In the genomic region with DNA sequence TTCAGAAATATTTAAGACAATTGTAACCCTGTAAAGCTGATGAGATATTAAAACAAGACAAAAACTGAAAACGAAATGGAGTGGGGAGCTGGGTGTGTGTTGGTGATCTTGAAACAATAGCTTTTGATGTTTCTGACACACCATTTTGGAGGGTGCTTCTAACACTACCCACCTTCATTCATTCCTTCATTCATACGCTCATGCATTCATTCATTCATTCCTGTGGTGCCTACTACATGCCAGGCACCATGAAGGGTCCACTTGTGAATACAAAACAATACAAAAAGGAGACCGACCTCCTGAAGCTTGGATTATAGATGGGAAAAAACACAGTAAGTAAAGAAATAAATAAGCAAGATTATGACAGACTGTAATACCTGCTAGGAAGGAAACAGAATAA, we compare ENCODE assay signal across 22 cellular contexts.
DNase-seq lines count a peak whose midpoint lies in the region; ATAC-seq and TF ChIP-seq lines count a peak whose summit lies in the region.
"Had no signal": no experiment of that assay in that cellular context is flagged by ENCODE, and none has a peak within 500 bp of the region (broad histone marks: within the 10 kb centered on the region; RNA-seq: fewer than 3 reads in every experiment).

No MANE protein-coding gene starts in this region.

- H3K27me3 Mint-ChIP-seq in activated CD4-positive, alpha-beta T cell treated with anti-CD3 and anti-CD28 coated beads, Interleukin-2, amount 10 ng/mL, durations not matched to agents 7 days and 5 days, result no peaks in the 10 kb centered on the region
- no peaks in the 10 kb centered on the region for H3K27me3 Mint-ChIP-seq in CD4-positive, alpha-beta memory T cell
- no peaks in the 10 kb centered on the region for H3K27me3 Mint-ChIP-seq in activated T-helper 1 cell treated with anti-CD3 and anti-CD28 coated beads, Interleukin-12 subunit alpha, Interleukin-12 subunit beta, Interleukin-2, Interleukin-4 antibody, amounts not matched to agents 30 ng/mL and 10 ng/mL and 1 ng/mL, durations not matched to agents 14 hours and 24 hours and 36 hours (ENCODE audit: insufficient read depth)
- no peaks in the 10 kb centered on the region for H3K27me3 Mint-ChIP-seq in naive thymus-derived CD8-positive, alpha-beta T cell
- H3K27me3 Mint-ChIP-seq: T-cell had no signal

- H3K4me1 Mint-ChIP-seq in activated CD4-positive, alpha-beta T cell treated with anti-CD3 and anti-CD28 coated beads, Interleukin-2, amount 10 ng/mL, durations not matched to agents 7 days and 5 days, result peaks cover 29% of the 10 kb centered on the region
- peaks cover 34 to 61% (median 46%) of the 10 kb centered on the region in 4 donors for H3K4me1 Mint-ChIP-seq in CD4-positive, alpha-beta memory T cell
- peaks cover 37% of the 10 kb centered on the region for H3K4me1 Mint-ChIP-seq in activated T-helper 1 cell treated with anti-CD3 and anti-CD28 coated beads, Interleukin-12 subunit alpha, Interleukin-12 subunit beta, Interleukin-2, Interleukin-4 antibody, amounts not matched to agents 30 ng/mL and 10 ng/mL and 1 ng/mL, durations not matched to agents 14 hours and 24 hours and 36 hours (ENCODE audit: low read depth)
- peaks cover 23 to 69% (median 65%) of the 10 kb centered on the region in 4 donors for H3K4me1 Mint-ChIP-seq in naive thymus-derived CD8-positive, alpha-beta T cell

- no peak for ATAC-seq in naive thymus-derived CD8-positive, alpha-beta T cell
- no peak for ATAC-seq in HG03520 (IDR thresholded peaks at IDR 0.05; ENCODE audit: unreplicated experiment)
- ATAC-seq: gastrocnemius medialis, left cardiac atrium, T-cell had no signal

- no peaks in the 10 kb centered on the region for H3K9me3 Mint-ChIP-seq in activated CD4-positive, alpha-beta T cell treated with anti-CD3 and anti-CD28 coated beads, Interleukin-2, amount 10 ng/mL, durations not matched to agents 7 days and 5 days
- H3K9me3 Mint-ChIP-seq in CD4-positive, alpha-beta memory T cell, result no peaks in the 10 kb centered on the region
- no peaks in the 10 kb centered on the region for H3K9me3 Mint-ChIP-seq in activated T-helper 1 cell treated with anti-CD3 and anti-CD28 coated beads, Interleukin-12 subunit alpha, Interleukin-12 subunit beta, Interleukin-2, Interleukin-4 antibody, amounts not matched to agents 30 ng/mL and 10 ng/mL and 1 ng/mL, durations not matched to agents 14 hours and 24 hours and 36 hours
- peaks cover 0 to 4% (median 0%) of the 10 kb centered on the region in 9 donors for H3K9me3 Mint-ChIP-seq in naive thymus-derived CD8-positive, alpha-beta T cell
- H3K9me3 Mint-ChIP-seq: T-cell had no signal

- peaks cover 12% of the 10 kb centered on the region for H3K36me3 Mint-ChIP-seq in activated CD4-positive, alpha-beta T cell treated with anti-CD3 and anti-CD28 coated beads, Interleukin-2, amount 10 ng/mL, durations not matched to agents 7 days and 5 days (ENCODE audit: low read depth)
- H3K36me3 Mint-ChIP-seq in CD4-positive, alpha-beta memory T cell, result no peaks in the 10 kb centered on the region
- peaks cover 13% of the 10 kb centered on the region for H3K36me3 Mint-ChIP-seq in activated T-helper 1 cell treated with anti-CD3 and anti-CD28 coated beads, Interleukin-12 subunit alpha, Interleukin-12 subunit beta, Interleukin-2, Interleukin-4 antibody, amounts not matched to agents 30 ng/mL and 10 ng/mL and 1 ng/mL, durations not matched to agents 14 hours and 24 hours and 36 hours (ENCODE audit: low read depth)
- peaks cover 0 to 5% (median 0%) of the 10 kb centered on the region in 3 donors for H3K36me3 Mint-ChIP-seq in naive thymus-derived CD8-positive, alpha-beta T cell

- CTCF ChIA-PET in activated CD4-positive, alpha-beta T cell treated with anti-CD3 and anti-CD28 coated beads, Interleukin-2, amount 10 ng/mL, durations not matched to agents 7 days and 5 days (lab: Charles Lee), result interaction anchor here (0.6 to 1.2 kb wide), 2 partner anchors 9 to 57 kb away, joined by 3 to 5 read pairs; no protein-coding TSS in a partner anchor
- CTCF ChIA-PET in CD4-positive, alpha-beta memory T cell (lab: Charles Lee; ENCODE audit: partially characterized antibody), result no interaction called here

- no peak overlapping the region for H3K4me3 Mint-ChIP-seq in activated CD4-positive, alpha-beta T cell treated with anti-CD3 and anti-CD28 coated beads, Interleukin-2, amount 10 ng/mL, durations not matched to agents 7 days and 5 days
- no peak overlapping the region for H3K4me3 Mint-ChIP-seq in CD4-positive, alpha-beta memory T cell
- no peak overlapping the region for H3K4me3 Mint-ChIP-seq in activated T-helper 1 cell treated with anti-CD3 and anti-CD28 coated beads, Interleukin-12 subunit alpha, Interleukin-12 subunit beta, Interleukin-2, Interleukin-4 antibody, amounts not matched to agents 30 ng/mL and 10 ng/mL and 1 ng/mL, durations not matched to agents 14 hours and 24 hours and 36 hours
- peak overlapping the region in 1 of 10 donors; percentile 1 for H3K4me3 Mint-ChIP-seq in naive thymus-derived CD8-positive, alpha-beta T cell
- H3K4me3 Mint-ChIP-seq: T-cell had no signal

- DNase-seq in activated CD4-positive, alpha-beta T cell treated with anti-CD3 and anti-CD28 coated beads, Interleukin-2, amount 10 ng/mL, durations not matched to agents 7 days and 5 days, result no peak
- DNase-seq in activated CD4-positive, alpha-beta T cell treated with anti-CD3 and anti-CD28 coated beads for 4 hours, result no peak
- no peak for DNase-seq in CD4-positive, alpha-beta memory T cell
- DNase-seq in activated T-helper 1 cell treated with anti-CD3 and anti-CD28 coated beads, Interleukin-12 subunit alpha, Interleukin-12 subunit beta, Interleukin-2, Interleukin-4 antibody, amounts not matched to agents 30 ng/mL and 10 ng/mL and 1 ng/mL, durations not matched to agents 14 hours and 24 hours and 36 hours (ENCODE audit: low spot score), result no peak
- DNase-seq in naive thymus-derived CD8-positive, alpha-beta T cell, result no peak
- DNase-seq in tibial artery, result no peak
- no peak for DNase-seq in NCI-H1930 (lab: John Stamatoyannopoulos, UW)
- DNase-seq: brain microvascular endothelial cell; dorsolateral prefrontal cortex; gastrocnemius medialis; left cardiac atrium; mammary epithelial cell; NCI-H1105 treated with DMSO at 0.1 percent for 48 hours; NCI-H748 treated with DMSO at 0.1 percent for 48 hours; sigmoid colon; SJCRH30; stimulated activated CD4-positive, alpha-beta T cell treated with anti-CD3 and anti-CD28 coated beads, Interleukin-15, amount 100 ng/mL, for 24 hours; stimulated activated naive CD4-positive, alpha-beta T cell treated with Interleukin-2 at 50 U/mL for 16 hours; T-cell; testis had no signal

- H3K4me3 ChIP-seq in CD4-positive, alpha-beta memory T cell (ENCODE audit: low read length in 2 of 2), result no peak overlapping the region
- no peak overlapping the region for H3K4me3 ChIP-seq in tibial artery
- H3K4me3 ChIP-seq: dorsolateral prefrontal cortex, gastrocnemius medialis, hepatocyte, sigmoid colon, SJCRH30, testis had no signal

- H3K27me3 ChIP-seq in CD4-positive, alpha-beta memory T cell (ENCODE audit: insufficient read depth, low read length), result no peaks in the 10 kb centered on the region
- H3K27me3 ChIP-seq in tibial artery, result no peaks in the 10 kb centered on the region
- H3K27me3 ChIP-seq: brain microvascular endothelial cell, dorsolateral prefrontal cortex, gastrocnemius medialis, hepatocyte, sigmoid colon, SJCRH30, testis had no signal

- no peak for TF ChIP-seq CTCF in tibial artery (IDR thresholded peaks at IDR 0.05)

- H3K27ac Mint-ChIP-seq in activated CD4-positive, alpha-beta T cell treated with anti-CD3 and anti-CD28 coated beads, Interleukin-2, amount 10 ng/mL, durations not matched to agents 7 days and 5 days, result peak overlapping the region; percentile 15
- peak overlapping the region in 4 of 7 donors; percentile 17 to 88 (median 53) for H3K27ac Mint-ChIP-seq in CD4-positive, alpha-beta memory T cell
- H3K27ac Mint-ChIP-seq in activated T-helper 1 cell treated with anti-CD3 and anti-CD28 coated beads, Interleukin-12 subunit alpha, Interleukin-12 subunit beta, Interleukin-2, Interleukin-4 antibody, amounts not matched to agents 30 ng/mL and 10 ng/mL and 1 ng/mL, durations not matched to agents 14 hours and 24 hours and 36 hours, result peak overlapping the region; percentile 15
- H3K27ac Mint-ChIP-seq in naive thymus-derived CD8-positive, alpha-beta T cell, result peak overlapping the region in 8 of 10 donors; percentile 1 to 84 (median 34)

- no peaks in the 10 kb centered on the region for H3K9me3 ChIP-seq in CD4-positive, alpha-beta memory T cell (ENCODE audit: control insufficient read depth in 1 of 2, low read length in 2 of 2)
- H3K9me3 ChIP-seq in tibial artery, result no peaks in the 10 kb centered on the region
- H3K9me3 ChIP-seq: gastrocnemius medialis, sigmoid colon, SJCRH30, testis had no signal

- H3K36me3 ChIP-seq in CD4-positive, alpha-beta memory T cell (ENCODE audit: insufficient read depth, low read length), result no peaks in the 10 kb centered on the region
- H3K36me3 ChIP-seq in tibial artery, result no peaks in the 10 kb centered on the region
- H3K36me3 ChIP-seq: brain microvascular endothelial cell, gastrocnemius medialis, sigmoid colon, SJCRH30 had no signal

- POLR2A ChIA-PET in activated CD4-positive, alpha-beta T cell treated with anti-CD3 and anti-CD28 coated beads, Interleukin-2, amount 10 ng/mL, durations not matched to agents 7 days and 5 days (lab: Charles Lee), result no interaction called here
- POLR2A ChIA-PET in CD4-positive, alpha-beta memory T cell (lab: Charles Lee; ENCODE audit: partially characterized antibody), result interaction anchor here (1.2 kb wide), 1 partner anchor 9 kb away, joined by 3 read pairs; no protein-coding TSS in a partner anchor
- POLR2A ChIA-PET in naive thymus-derived CD8-positive, alpha-beta T cell (lab: Charles Lee), result no interaction called here

- no peak overlapping the region for H3K27ac ChIP-seq in CD4-positive, alpha-beta memory T cell (ENCODE audit: low read depth, low read length)
- H3K27ac ChIP-seq in tibial artery, result no peak overlapping the region
- H3K27ac ChIP-seq: brain microvascular endothelial cell, dorsolateral prefrontal cortex, gastrocnemius medialis, hepatocyte, sigmoid colon, SJCRH30, testis had no signal

- intact Hi-C loops in CD4-positive, alpha-beta memory T cell (cut with micrococcal nuclease), result no loop called here
- intact Hi-C loops in activated T-helper 1 cell treated with anti-CD3 and anti-CD28 coated beads, Interleukin-12 subunit alpha, Interleukin-12 subunit beta, Interleukin-2, Interleukin-4 antibody, amounts not matched to agents 30 ng/mL and 10 ng/mL and 1 ng/mL, durations not matched to agents 14 hours and 24 hours and 36 hours (cut with micrococcal nuclease), result no loop called here
- intact Hi-C loops in tibial artery (cut with DNase I; ENCODE audit: low total_unique reads), result no loop called here

- H3K4me1 ChIP-seq in CD4-positive, alpha-beta memory T cell (ENCODE audit: insufficient read depth, low read length), result peaks cover 30% of the 10 kb centered on the region
- peaks cover 0 to 39% (median 22%) of the 10 kb centered on the region in 4 donors for H3K4me1 ChIP-seq in tibial artery
